ENCODE assay signal across 27 cellular contexts in genomic region chr4:103374773-103375172, GRCh38.
"Had no signal": no experiment of that assay in that cellular context is flagged by ENCODE, and none has a peak within 500 bp of the region (broad histone marks: within the 10 kb centered on the region; RNA-seq: fewer than 3 reads in every experiment).

No MANE protein-coding gene starts in this region.

- H3K27ac Mint-ChIP-seq: mesothelial cell of epicardium; naive B cell; natural killer cell treated with Interleukin-12 subunit alpha and Interleukin-12 subunit beta and Interleukin-15 and Interleukin-18, amount 100 ng/mL, for 72 hours; progenitor cell of endocrine pancreas; stimulated activated effector memory CD8-positive, alpha-beta T cell treated with anti-CD3 and anti-CD28 coated beads, Interleukin-12 subunit alpha, Interleukin-12 subunit beta, amount 100 ng/mL, for 72 hours had no signal

- H3K36me3 ChIP-seq: esophagus squamous epithelium, heart right ventricle, lower lobe of right lung, right lobe of liver, stomach, thyroid gland had no signal

- DNase-seq: dermis blood vessel endothelial cell; effector memory CD4-positive, alpha-beta T cell; erythroblast; esophagus squamous epithelium; foreskin melanocyte; glutamatergic neuron; heart right ventricle; hypothalamus; left ventricle myocardium superior; lower lobe of right lung; mucosa of descending colon; naive B cell; right lobe of liver; stimulated activated CD4-positive, alpha-beta T cell treated with anti-CD3 and anti-CD28 coated beads, Interleukin-2, amount 100 ng/mL, for 24 hours; stimulated activated CD4-positive, alpha-beta T cell treated with anti-CD3 and anti-CD28 coated beads, Interleukin-4, amount 100 ng/mL, for 24 hours; stimulated activated naive CD4-positive, alpha-beta T cell treated with Interleukin-2 at 50 U/mL for 16 hours; stomach; thyroid gland; trophoblast cell had no signal

- ATAC-seq: heart right ventricle; left ventricle myocardium superior; lower lobe of right lung; mucosa of descending colon; natural killer cell treated with Interleukin-12 subunit alpha and Interleukin-12 subunit beta and Interleukin-15 and Interleukin-18, amount 100 ng/mL, for 72 hours; right lobe of liver; stimulated activated effector memory CD8-positive, alpha-beta T cell treated with anti-CD3 and anti-CD28 coated beads, Interleukin-12 subunit alpha, Interleukin-12 subunit beta, amount 100 ng/mL, for 72 hours had no signal

- H3K36me3 Mint-ChIP-seq: mesothelial cell of epicardium; naive B cell; natural killer cell treated with Interleukin-12 subunit alpha and Interleukin-12 subunit beta and Interleukin-15 and Interleukin-18, amount 100 ng/mL, for 72 hours; stimulated activated effector memory CD8-positive, alpha-beta T cell treated with anti-CD3 and anti-CD28 coated beads, Interleukin-12 subunit alpha, Interleukin-12 subunit beta, amount 100 ng/mL, for 72 hours had no signal

- H3K27me3 ChIP-seq: esophagus squamous epithelium, heart right ventricle, right lobe of liver, stomach, thyroid gland had no signal

- H2AFZ ChIP-seq: parathyroid adenoma had no signal

- H3K4me1 ChIP-seq: esophagus squamous epithelium, heart right ventricle, lower lobe of right lung, parathyroid adenoma, right lobe of liver, stomach, thyroid gland had no signal

- H3K4me3 ChIP-seq: coronary artery, esophagus squamous epithelium, heart right ventricle, lower lobe of right lung, mucosa of descending colon, right lobe of liver, stomach, thyroid gland had no signal

- H3K9ac ChIP-seq: parathyroid adenoma had no signal

- H3K9me3 ChIP-seq: esophagus squamous epithelium, lower lobe of right lung, mucosa of descending colon, right lobe of liver, stomach, thyroid gland had no signal

- H3K27me3 Mint-ChIP-seq: naive B cell; natural killer cell treated with Interleukin-12 subunit alpha and Interleukin-12 subunit beta and Interleukin-15 and Interleukin-18, amount 100 ng/mL, for 72 hours; progenitor cell of endocrine pancreas had no signal

- H3K4me1 Mint-ChIP-seq: mesothelial cell of epicardium; naive B cell; neural crest cell; stimulated activated effector memory CD8-positive, alpha-beta T cell treated with anti-CD3 and anti-CD28 coated beads, Interleukin-12 subunit alpha, Interleukin-12 subunit beta, amount 100 ng/mL, for 72 hours had no signal

- H3K79me2 ChIP-seq: parathyroid adenoma had no signal

- H3K9me3 Mint-ChIP-seq: stimulated activated effector memory CD8-positive, alpha-beta T cell treated with anti-CD3 and anti-CD28 coated beads, Interleukin-12 subunit alpha, Interleukin-12 subunit beta, amount 100 ng/mL, for 72 hours had no signal

- FAIRE-seq: keratinocyte had no signal

- H3K27ac ChIP-seq: coronary artery, esophagus squamous epithelium, heart right ventricle, lower lobe of right lung, parathyroid adenoma, right lobe of liver, stomach, thyroid gland had no signal

- H3K4me3 Mint-ChIP-seq: mesothelial cell of epicardium; naive B cell; natural killer cell treated with Interleukin-12 subunit alpha and Interleukin-12 subunit beta and Interleukin-15 and Interleukin-18, amount 100 ng/mL, for 72 hours; neural crest cell; stimulated activated effector memory CD8-positive, alpha-beta T cell treated with anti-CD3 and anti-CD28 coated beads, Interleukin-12 subunit alpha, Interleukin-12 subunit beta, amount 100 ng/mL, for 72 hours had no signal
